10 cellular contexts compared by ENCODE assay signal in genomic region chr5:88142801-88143692, GRCh38.
DNase-seq lines count a peak whose midpoint lies in the region; ATAC-seq, FAIRE-seq and TF ChIP-seq lines count a peak whose summit lies in the region.
"Had no signal": no experiment of that assay in that cellular context is flagged by ENCODE, and none has a peak within 500 bp of the region (broad histone marks: within the 10 kb centered on the region; RNA-seq: fewer than 3 reads in every experiment).

No MANE protein-coding gene starts in this region.

- H3K36me3 ChIP-seq in K562 (ENCODE audit: control insufficient read depth, insufficient read depth, low read length) (no peaks in the 10 kb centered on the region), subcutaneous abdominal adipose tissue (ENCODE audit: control insufficient read depth in 5 of 5, insufficient read depth in 5 of 5, low read length in 5 of 5) (no peaks in the 10 kb centered on the region)

- no peak overlapping the region for H3K27ac Mint-ChIP-seq in stimulated activated naive CD8-positive, alpha-beta T cell treated with anti-CD3 and anti-CD28 coated beads, Interleukin-15, amount 100 ng/mL, for 72 hours
- H3K27ac Mint-ChIP-seq: activated naive CD4-positive, alpha-beta T cell treated with anti-CD3 and anti-CD28 coated beads, Interleukin-2, amount 50 U/mL, for 24 hours; stimulated activated naive B cell treated with anti-CD40 and anti-IgM and Interleukin-4, amounts not matched to agents 10 μg/mL and 1 μg/mL and 100 μg/mL, for 72 hours had no signal

- no peaks in the 10 kb centered on the region for H3K79me2 ChIP-seq in K562 (ENCODE audit: control insufficient read depth, insufficient read depth, low read length)

- POLR2A ChIA-PET in K562 (lab: Yijun Ruan, JAX) = no interaction called here

- no peak for TF ChIP-seq EP300 in K562 (IDR thresholded peaks at IDR 0.05; ENCODE audit: low read length)

- WGBS in K562 (ENCODE audit: insufficient coverage, low coverage, missing lambda C conversion rate) = 21% methylated on average over 17 of the region's 20 CpGs

- TF ChIP-seq POLR2A in K562 (conservative IDR thresholded peaks at IDR 0.05) = no peak

- H3K4me2 ChIP-seq in K562 (ENCODE audit: insufficient read depth, low read length) = no peak overlapping the region

- peaks cover 17% of the 10 kb centered on the region for H3K27me3 Mint-ChIP-seq in stimulated activated naive CD8-positive, alpha-beta T cell treated with anti-CD3 and anti-CD28 coated beads, Interleukin-15, amount 100 ng/mL, for 72 hours

- TF ChIP-seq CTCF in K562 (IDR thresholded peaks at IDR 0.05 in 2 of 3, conservative IDR thresholded peaks at IDR 0.05 in 1 of 3; ENCODE audit: insufficient read depth in 2 of 3, low read depth in 1 of 3, low read length in 3 of 3) = no peak

- CTCF ChIA-PET in K562 (lab: Yijun Ruan, JAX; ENCODE audit: low intra/inter-chr PET ratio) = interaction anchor here (0.6 kb wide), 1 partner anchor 167 kb away, joined by 3 read pairs; no protein-coding TSS in a partner anchor

- no peaks in the 10 kb centered on the region for H3K4me1 Mint-ChIP-seq in stimulated activated naive CD8-positive, alpha-beta T cell treated with anti-CD3 and anti-CD28 coated beads, Interleukin-15, amount 100 ng/mL, for 72 hours

- ATAC-seq in K562 (no peak), GM21515 (IDR thresholded peaks at IDR 0.05; ENCODE audit: unreplicated experiment) (no peak)
- no peak for ATAC-seq in stimulated activated naive CD8-positive, alpha-beta T cell treated with anti-CD3 and anti-CD28 coated beads, Interleukin-15, amount 100 ng/mL, for 72 hours

- peaks cover 23 to 30% of the 10 kb centered on the region in 2 experiments; a peak in 4 of 5 replicates for H3K27me3 ChIP-seq in K562 (ENCODE audit: control insufficient read depth in 2 of 2, insufficient read depth in 2 of 2, low read length in 2 of 2)
- H3K27me3 ChIP-seq in layer of hippocampus (ENCODE audit: control insufficient read depth, insufficient read depth, low read length) = no peaks in the 10 kb centered on the region
- peaks cover 19 to 44% (median 36%) of the 10 kb centered on the region in 5 donors for H3K27me3 ChIP-seq in subcutaneous abdominal adipose tissue (ENCODE audit: control insufficient read depth in 5 of 5, insufficient read depth in 4 of 5, low read length in 5 of 5)

- H4K20me1 ChIP-seq in K562 (replicated peaks; ENCODE audit: control insufficient read depth, insufficient read depth, low read length) = no peaks in the 10 kb centered on the region

- no peaks in the 10 kb centered on the region for H3K9me1 ChIP-seq in K562 (ENCODE audit: control insufficient read depth, insufficient read depth, low read length)

- H3K4me1 ChIP-seq in K562 (replicated peaks in 1 of 2; ENCODE audit: control insufficient read depth in 2 of 2, insufficient read depth in 2 of 2, low read length in 2 of 2) (peaks cover 3 to 7% of the 10 kb centered on the region in 2 experiments; a peak in 4 of 5 replicates), subcutaneous abdominal adipose tissue (ENCODE audit: control insufficient read depth in 5 of 5, insufficient read depth in 5 of 5, low read length in 5 of 5) (peaks cover 5 to 53% (median 49%) of the 10 kb centered on the region in 5 donors)

- H3K9ac ChIP-seq in K562 (ENCODE audit: insufficient read depth in 1 of 2, low read depth in 2 of 2, low read length in 2 of 2) = no peak overlapping the region
- H3K9ac ChIP-seq in subcutaneous abdominal adipose tissue (ENCODE audit: low read length in 5 of 5) = peak overlapping the region in 1 of 5 donors; percentile 6

- no peak for FAIRE-seq in K562 (lab: Jason Lieb, UNC)

- intact Hi-C loops in K562 (cut with micrococcal nuclease) = loop anchor here (5.0 to 10.0 kb wide), 5 partner anchors 124 to 539 kb away; partner anchors contain the start of gene TMEM161B

- no peaks in the 10 kb centered on the region for H3K9me3 ChIP-seq in K562 (replicated peaks; ENCODE audit: control insufficient read depth, insufficient read depth, low read depth, low read length)
- H3K9me3 ChIP-seq in subcutaneous abdominal adipose tissue (ENCODE audit: control insufficient read depth in 5 of 5, low read length in 5 of 5) = no peaks in the 10 kb centered on the region

- H2AFZ ChIP-seq in K562 (ENCODE audit: low read depth, low read length) = 0 out of 2 replicates have a peak overlapping the region, but pooled peaks have one; percentile 19

- no peaks in the 10 kb centered on the region for H3K9me3 Mint-ChIP-seq in stimulated activated naive CD8-positive, alpha-beta T cell treated with anti-CD3 and anti-CD28 coated beads, Interleukin-15, amount 100 ng/mL, for 72 hours
- H3K9me3 Mint-ChIP-seq: activated naive CD4-positive, alpha-beta T cell treated with anti-CD3 and anti-CD28 coated beads, Interleukin-2, amount 50 U/mL, for 24 hours had no signal

- DNase-seq in HCEC 1CT (peak; percentile 8), K562 (ENCODE audit: extremely low read depth in 1 of 4, low spot score in 3 of 4) (no peak), T-helper 2 cell (no peak)
- DNase-seq in activated CD8-positive, alpha-beta memory T cell treated with anti-CD3 and anti-CD28 coated beads for 24 hours = no peak
- no peak for DNase-seq in stimulated activated naive CD8-positive, alpha-beta T cell treated with anti-CD3 and anti-CD28 coated beads, Interleukin-15, amount 100 ng/mL, for 72 hours
- DNase-seq: stimulated activated naive B cell treated with anti-CD40 and anti-IgM and Interleukin-4, amounts not matched to agents 10 μg/mL and 1 μg/mL and 100 μg/mL, for 72 hours had no signal

- no peak for TF ChIP-seq RAD21 in K562 (CRISPR knock-in tag; conservative IDR thresholded peaks at IDR 0.05 in 1 of 2, IDR thresholded peaks at IDR 0.05 in 1 of 2)

- no peak overlapping the region for H3K27ac ChIP-seq in K562 (ENCODE audit: extremely low read depth, low read depth, low read length)
- peak overlapping the region; percentile 86 for H3K27ac ChIP-seq in layer of hippocampus (ENCODE audit: low read depth, low read length)
- H3K27ac ChIP-seq in subcutaneous abdominal adipose tissue (ENCODE audit: low read depth, low read length) = no peak overlapping the region

- in situ Hi-C loops in K562 (cut with MboI) = loop anchor here (10.0 kb wide), 1 partner anchor 532 kb away; no protein-coding TSS in a partner anchor

- no TSS peak for BruUV-seq in K562 (replicated peaks; lab: Mats Ljungman, UMichigan)

- H3K4me3 ChIP-seq in K562 (no peak overlapping the region), subcutaneous abdominal adipose tissue (ENCODE audit: low read depth in 1 of 5, low read length in 5 of 5) (peak overlapping the region; percentile 49 to 68 (median 58))

- H3K4me3 Mint-ChIP-seq in stimulated activated naive CD8-positive, alpha-beta T cell treated with anti-CD3 and anti-CD28 coated beads, Interleukin-15, amount 100 ng/mL, for 72 hours = no peak overlapping the region
- H3K4me3 Mint-ChIP-seq: stimulated activated naive B cell treated with anti-CD40 and anti-IgM and Interleukin-4, amounts not matched to agents 10 μg/mL and 1 μg/mL and 100 μg/mL, for 72 hours had no signal

TF ChIP-seq in K562, 482 proteins besides CTCF, POLR2A, EP300 and RAD21:
- TF ChIP-seq FOXA1 (IDR thresholded peaks at IDR 0.05; ENCODE audit: borderline replicate concordance) (no peak), CREB3L1 (IDR thresholded peaks at IDR 0.05; ENCODE audit: borderline replicate concordance, low read depth) (no peak), FOXK2 (conservative IDR thresholded peaks at IDR 0.05 in 1 of 2, IDR thresholded peaks at IDR 0.05 in 1 of 2; ENCODE audit: low read depth in 2 of 2) (no peak), CHD4 (IDR thresholded peaks at IDR 0.05; ENCODE audit: insufficient read depth, insufficient replicate concordance, low read depth, low read length, poor library complexity, severe bottlenecking) (no peak), RNF2 (IDR thresholded peaks at IDR 0.05) (peak; percentile 57), CBX8 (IDR thresholded peaks at IDR 0.05; ENCODE audit: borderline replicate concordance, extremely low read depth, low read depth, low read length, poor library complexity, severe bottlenecking) (peak; percentile 98), ZNF766 (CRISPR knock-in tag; conservative IDR thresholded peaks at IDR 0.05) (no peak), ETV1 (tag; conservative IDR thresholded peaks at IDR 0.05; ENCODE audit: low read depth) (no peak), ZNF121 (CRISPR knock-in tag; conservative IDR thresholded peaks at IDR 0.05) (no peak), CREM (IDR thresholded peaks at IDR 0.05; ENCODE audit: low read depth) (no peak), BMI1 (IDR thresholded peaks at IDR 0.05; ENCODE audit: low read length) (peak; percentile 17; the same call in 1 of the 2 replicates)
